ENCODE assay signal across 8 cellular contexts in genomic region chr2:208890486-208890885, GRCh38.
"Had no signal": no experiment of that assay in that cellular context is flagged by ENCODE, and none has a peak within 500 bp of the region (broad histone marks: within the 10 kb centered on the region; RNA-seq: fewer than 3 reads in every experiment).

No MANE protein-coding gene starts in this region.

- H3K9ac ChIP-seq: GM23248 had no signal

- DNase-seq: GM23248, GOT3, HCEC 1CT, Kasumi-1, KG1 had no signal

- H3K27ac Mint-ChIP-seq: IgD-negative memory B cell had no signal

- H2AFZ ChIP-seq: GM23248 had no signal

- H3K36me3 Mint-ChIP-seq: IgD-negative memory B cell had no signal

- H3K27ac ChIP-seq: GM23248, HL-60 had no signal

- H3K4me1 Mint-ChIP-seq: IgD-negative memory B cell had no signal

- H3K4me3 ChIP-seq: GM23248 had no signal

- H3K27me3 Mint-ChIP-seq: IgD-negative memory B cell had no signal

- H3K4me3 Mint-ChIP-seq: IgD-negative memory B cell had no signal

- FAIRE-seq: H54 had no signal
